In genomic region chr2:241540766-241541561, GRCh38 we compare ENCODE assay signal across 1 cellular context.
TF ChIP-seq lines count a peak whose summit lies in the region.

No MANE protein-coding gene starts in this region.

TF ChIP-seq in K562, 482 proteins besides CTCF, POLR2A, EP300 and RAD21 (continued from another document):
- peak; percentile 41; the same call in 1 of the 2 replicates for TF ChIP-seq TFAP4 (CRISPR knock-in tag; IDR thresholded peaks at IDR 0.05; ENCODE audit: borderline replicate concordance)
- 0 out of 2 replicates have a peak, but pooled peaks have one; percentile 0 for TF ChIP-seq SAFB (IDR thresholded peaks at IDR 0.05; ENCODE audit: borderline replicate concordance, low read depth, low read length)
- TF ChIP-seq FOXP4 (CRISPR knock-in tag; IDR thresholded peaks at IDR 0.05; ENCODE audit: borderline replicate concordance): no peak
- TF ChIP-seq CEBPG (CRISPR knock-in tag; IDR thresholded peaks at IDR 0.05): no peak
- TF ChIP-seq CEBPG (tag; conservative IDR thresholded peaks at IDR 0.05 in 1 of 2, IDR thresholded peaks at IDR 0.05 in 1 of 2): no peak
- TF ChIP-seq ZNF217 (CRISPR knock-in tag; IDR thresholded peaks at IDR 0.05): no peak
- TF ChIP-seq PHF8 (IDR thresholded peaks at IDR 0.05; ENCODE audit: borderline replicate concordance, low read length): peak; percentile 77; the same call in 1 of the 2 replicates
- TF ChIP-seq U2AF1 (optimal IDR thresholded peaks at IDR 0.05; ENCODE audit: low read depth, low read length): no peak
- no peak for TF ChIP-seq ZNF124 (CRISPR knock-in tag; IDR thresholded peaks at IDR 0.05)
- peak; percentile 81 for TF ChIP-seq CREM (IDR thresholded peaks at IDR 0.05; ENCODE audit: low read depth)
- no peak for TF ChIP-seq ZNF717 (CRISPR knock-in tag; IDR thresholded peaks at IDR 0.05)
- TF ChIP-seq TAL1 (IDR thresholded peaks at IDR 0.05): no peak
- peak; percentile 53 for TF ChIP-seq PCBP1 (IDR thresholded peaks at IDR 0.05; ENCODE audit: low read depth, low read length, poor library complexity, severe bottlenecking)
- TF ChIP-seq TFE3 (CRISPR knock-in tag; IDR thresholded peaks at IDR 0.05): no peak
- TF ChIP-seq RB1 (IDR thresholded peaks at IDR 0.05; ENCODE audit: low read depth): peak; percentile 57; the same call in 1 of the 2 replicates
- no peak for TF ChIP-seq ELK1 (CRISPR knock-in tag; IDR thresholded peaks at IDR 0.05)
- TF ChIP-seq ESRRA (IDR thresholded peaks at IDR 0.05; ENCODE audit: borderline replicate concordance, low read depth): no peak
- TF ChIP-seq GTF2F1 (IDR thresholded peaks at IDR 0.05; ENCODE audit: low read depth, low read length): no peak
- TF ChIP-seq HNRNPUL1 (IDR thresholded peaks at IDR 0.05; ENCODE audit: low read length): no peak
- TF ChIP-seq VEZF1 (CRISPR knock-in tag; IDR thresholded peaks at IDR 0.05): peak; percentile 67
- peak; percentile 22; the same call in 1 of the 2 replicates for TF ChIP-seq HCFC1 (IDR thresholded peaks at IDR 0.05; ENCODE audit: low read depth, low read length)
- no peak for TF ChIP-seq ATF6 (CRISPR knock-in tag; IDR thresholded peaks at IDR 0.05)
- TF ChIP-seq E2F6 (IDR thresholded peaks at IDR 0.05; ENCODE audit: borderline replicate concordance in 1 of 2, extremely low read depth in 1 of 2, insufficient read depth in 1 of 2, insufficient read length in 1 of 2, low read depth in 1 of 2, low read length in 1 of 2, poor library complexity in 1 of 2, severe bottlenecking in 1 of 2): peak; percentile 85 to 92
- TF ChIP-seq CXXC5 (CRISPR knock-in tag; IDR thresholded peaks at IDR 0.05): peak; percentile 51
- TF ChIP-seq ZBTB40 (IDR thresholded peaks at IDR 0.05): 0 out of 2 replicates have a peak, but pooled peaks have one; percentile 20
- no peak for TF ChIP-seq ZBTB40 (CRISPR knock-in tag; IDR thresholded peaks at IDR 0.05)
- peak in 2 of 3 experiments; percentile 76 to 81 for TF ChIP-seq YY1 (IDR thresholded peaks at IDR 0.05; ENCODE audit: borderline replicate concordance in 1 of 3, control insufficient read depth in 1 of 3, extremely low read depth in 1 of 3, insufficient read depth in 3 of 3, insufficient read length in 1 of 3, insufficient replicate concordance in 2 of 3, low read depth in 1 of 3, low read length in 2 of 3)
- peak in 1 of 2 experiments; percentile 36; a peak in 1 of 4 replicates for TF ChIP-seq NONO (IDR thresholded peaks at IDR 0.05; ENCODE audit: low read depth in 2 of 2, low read length in 1 of 2)
